In genomic region chr10:95693668-95694534, GRCh38 we compare ENCODE assay signal across 1 cellular context.
TF ChIP-seq lines count a peak whose summit lies in the region.

TCTN3 (minus strand) TSS chr10:95693927; CDS start chr10:95693899, 28 bp downstream.

TF ChIP-seq in H1, 55 proteins besides CTCF, POLR2A, EP300 and RAD21:
- TF ChIP-seq, protein P1, sequence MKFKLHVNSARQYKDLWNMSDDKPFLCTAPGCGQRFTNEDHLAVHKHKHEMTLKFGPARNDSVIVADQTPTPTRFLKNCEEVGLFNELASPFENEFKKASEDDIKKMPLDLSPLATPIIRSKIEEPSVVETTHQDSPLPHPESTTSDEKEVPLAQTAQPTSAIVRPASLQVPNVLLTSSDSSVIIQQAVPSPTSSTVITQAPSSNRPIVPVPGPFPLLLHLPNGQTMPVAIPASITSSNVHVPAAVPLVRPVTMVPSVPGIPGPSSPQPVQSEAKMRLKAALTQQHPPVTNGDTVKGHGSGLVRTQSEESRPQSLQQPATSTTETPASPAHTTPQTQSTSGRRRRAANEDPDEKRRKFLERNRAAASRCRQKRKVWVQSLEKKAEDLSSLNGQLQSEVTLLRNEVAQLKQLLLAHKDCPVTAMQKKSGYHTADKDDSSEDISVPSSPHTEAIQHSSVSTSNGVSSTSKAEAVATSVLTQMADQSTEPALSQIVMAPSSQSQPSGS (IDR thresholded peaks at IDR 0.05; ENCODE audit: low read length): 0 out of 2 replicates have a peak, but pooled peaks have one; percentile 18
- TF ChIP-seq E2F6 (IDR thresholded peaks at IDR 0.05): peak; percentile 43; the same call in 1 of the 2 replicates
- no peak for TF ChIP-seq NRF1 (IDR thresholded peaks at IDR 0.05; ENCODE audit: low read depth, low read length)
- TF ChIP-seq ZNF274 (IDR thresholded peaks at IDR 0.05; ENCODE audit: borderline replicate concordance, extremely low read depth, low read length): no peak
- no peak for TF ChIP-seq POU5F1 (IDR thresholded peaks at IDR 0.05; ENCODE audit: low read depth, low read length)
- no peak for TF ChIP-seq BCL11A (IDR thresholded peaks at IDR 0.05; ENCODE audit: low read depth in 2 of 2, low read length in 2 of 2)
- peak; percentile 18 for TF ChIP-seq NANOG (IDR thresholded peaks at IDR 0.05; ENCODE audit: insufficient read depth, low read depth, low read length, poor library complexity, severe bottlenecking)
- TF ChIP-seq BRCA1 (IDR thresholded peaks at IDR 0.05; ENCODE audit: low read depth, low read length): no peak
- TF ChIP-seq SUZ12 (IDR thresholded peaks at IDR 0.05; ENCODE audit: low read length): no peak
- no peak for TF ChIP-seq RXRA (IDR thresholded peaks at IDR 0.05; ENCODE audit: insufficient read depth, low read depth, low read length)
- no peak; the same call in 1 of the 2 replicates for TF ChIP-seq SRF (IDR thresholded peaks at IDR 0.05; ENCODE audit: low read depth, low read length)
- peak; percentile 95 for TF ChIP-seq ASH2L (IDR thresholded peaks at IDR 0.05; ENCODE audit: low read length)
- TF ChIP-seq FOSL1 (IDR thresholded peaks at IDR 0.05; ENCODE audit: insufficient read depth, low read depth, low read length): no peak
- TF ChIP-seq KDM4A (IDR thresholded peaks at IDR 0.05; ENCODE audit: low read depth, low read length, severe bottlenecking): peak; percentile 93
- no peak for TF ChIP-seq CHD1 (IDR thresholded peaks at IDR 0.05; ENCODE audit: low read depth, low read length)
- TF ChIP-seq CHD2 (IDR thresholded peaks at IDR 0.05; ENCODE audit: low read length): peak; percentile 74
- peak; percentile 70; the same call in 1 of the 2 replicates for TF ChIP-seq RBBP5 (IDR thresholded peaks at IDR 0.05; ENCODE audit: borderline replicate concordance, low read depth, low read length)
- no peak for TF ChIP-seq CEBPB (IDR thresholded peaks at IDR 0.05; ENCODE audit: low read depth, low read length)
- TF ChIP-seq HDAC2 (IDR thresholded peaks at IDR 0.05; ENCODE audit: borderline replicate concordance in 1 of 2, low read depth in 2 of 2, low read length in 2 of 2): peak; percentile 15 to 87; a peak in 2 of 4 replicates
- no peak for TF ChIP-seq GABPA (IDR thresholded peaks at IDR 0.05; ENCODE audit: borderline replicate concordance, insufficient read depth, low read length)
- TF ChIP-seq RNF2 (IDR thresholded peaks at IDR 0.05; ENCODE audit: borderline replicate concordance, low read depth, low read length, missing control alignments, poor library complexity, severe bottlenecking): no peak
- peak; percentile 43 for TF ChIP-seq JUND (IDR thresholded peaks at IDR 0.05; ENCODE audit: low read length)
- TF ChIP-seq SP1 (IDR thresholded peaks at IDR 0.05; ENCODE audit: low read depth, low read length): peak; percentile 92
- 0 out of 2 replicates have a peak, but pooled peaks have one; percentile 7 for TF ChIP-seq MAFK (IDR thresholded peaks at IDR 0.05; ENCODE audit: low read depth, low read length)
- peak; percentile 85 for TF ChIP-seq KDM5A (IDR thresholded peaks at IDR 0.05; ENCODE audit: low read length)
- TF ChIP-seq HDAC6 (IDR thresholded peaks at IDR 0.05; ENCODE audit: low read depth, low read length): no peak
- 0 out of 2 replicates have a peak, but pooled peaks have one; percentile 42 for TF ChIP-seq TCF12 (IDR thresholded peaks at IDR 0.05; ENCODE audit: low read depth, low read length)
- TF ChIP-seq SIX5 (IDR thresholded peaks at IDR 0.05; ENCODE audit: low read depth, low read length): no peak
- TF ChIP-seq MAX (IDR thresholded peaks at IDR 0.05): peak; percentile 75
- TF ChIP-seq, protein P2, sequence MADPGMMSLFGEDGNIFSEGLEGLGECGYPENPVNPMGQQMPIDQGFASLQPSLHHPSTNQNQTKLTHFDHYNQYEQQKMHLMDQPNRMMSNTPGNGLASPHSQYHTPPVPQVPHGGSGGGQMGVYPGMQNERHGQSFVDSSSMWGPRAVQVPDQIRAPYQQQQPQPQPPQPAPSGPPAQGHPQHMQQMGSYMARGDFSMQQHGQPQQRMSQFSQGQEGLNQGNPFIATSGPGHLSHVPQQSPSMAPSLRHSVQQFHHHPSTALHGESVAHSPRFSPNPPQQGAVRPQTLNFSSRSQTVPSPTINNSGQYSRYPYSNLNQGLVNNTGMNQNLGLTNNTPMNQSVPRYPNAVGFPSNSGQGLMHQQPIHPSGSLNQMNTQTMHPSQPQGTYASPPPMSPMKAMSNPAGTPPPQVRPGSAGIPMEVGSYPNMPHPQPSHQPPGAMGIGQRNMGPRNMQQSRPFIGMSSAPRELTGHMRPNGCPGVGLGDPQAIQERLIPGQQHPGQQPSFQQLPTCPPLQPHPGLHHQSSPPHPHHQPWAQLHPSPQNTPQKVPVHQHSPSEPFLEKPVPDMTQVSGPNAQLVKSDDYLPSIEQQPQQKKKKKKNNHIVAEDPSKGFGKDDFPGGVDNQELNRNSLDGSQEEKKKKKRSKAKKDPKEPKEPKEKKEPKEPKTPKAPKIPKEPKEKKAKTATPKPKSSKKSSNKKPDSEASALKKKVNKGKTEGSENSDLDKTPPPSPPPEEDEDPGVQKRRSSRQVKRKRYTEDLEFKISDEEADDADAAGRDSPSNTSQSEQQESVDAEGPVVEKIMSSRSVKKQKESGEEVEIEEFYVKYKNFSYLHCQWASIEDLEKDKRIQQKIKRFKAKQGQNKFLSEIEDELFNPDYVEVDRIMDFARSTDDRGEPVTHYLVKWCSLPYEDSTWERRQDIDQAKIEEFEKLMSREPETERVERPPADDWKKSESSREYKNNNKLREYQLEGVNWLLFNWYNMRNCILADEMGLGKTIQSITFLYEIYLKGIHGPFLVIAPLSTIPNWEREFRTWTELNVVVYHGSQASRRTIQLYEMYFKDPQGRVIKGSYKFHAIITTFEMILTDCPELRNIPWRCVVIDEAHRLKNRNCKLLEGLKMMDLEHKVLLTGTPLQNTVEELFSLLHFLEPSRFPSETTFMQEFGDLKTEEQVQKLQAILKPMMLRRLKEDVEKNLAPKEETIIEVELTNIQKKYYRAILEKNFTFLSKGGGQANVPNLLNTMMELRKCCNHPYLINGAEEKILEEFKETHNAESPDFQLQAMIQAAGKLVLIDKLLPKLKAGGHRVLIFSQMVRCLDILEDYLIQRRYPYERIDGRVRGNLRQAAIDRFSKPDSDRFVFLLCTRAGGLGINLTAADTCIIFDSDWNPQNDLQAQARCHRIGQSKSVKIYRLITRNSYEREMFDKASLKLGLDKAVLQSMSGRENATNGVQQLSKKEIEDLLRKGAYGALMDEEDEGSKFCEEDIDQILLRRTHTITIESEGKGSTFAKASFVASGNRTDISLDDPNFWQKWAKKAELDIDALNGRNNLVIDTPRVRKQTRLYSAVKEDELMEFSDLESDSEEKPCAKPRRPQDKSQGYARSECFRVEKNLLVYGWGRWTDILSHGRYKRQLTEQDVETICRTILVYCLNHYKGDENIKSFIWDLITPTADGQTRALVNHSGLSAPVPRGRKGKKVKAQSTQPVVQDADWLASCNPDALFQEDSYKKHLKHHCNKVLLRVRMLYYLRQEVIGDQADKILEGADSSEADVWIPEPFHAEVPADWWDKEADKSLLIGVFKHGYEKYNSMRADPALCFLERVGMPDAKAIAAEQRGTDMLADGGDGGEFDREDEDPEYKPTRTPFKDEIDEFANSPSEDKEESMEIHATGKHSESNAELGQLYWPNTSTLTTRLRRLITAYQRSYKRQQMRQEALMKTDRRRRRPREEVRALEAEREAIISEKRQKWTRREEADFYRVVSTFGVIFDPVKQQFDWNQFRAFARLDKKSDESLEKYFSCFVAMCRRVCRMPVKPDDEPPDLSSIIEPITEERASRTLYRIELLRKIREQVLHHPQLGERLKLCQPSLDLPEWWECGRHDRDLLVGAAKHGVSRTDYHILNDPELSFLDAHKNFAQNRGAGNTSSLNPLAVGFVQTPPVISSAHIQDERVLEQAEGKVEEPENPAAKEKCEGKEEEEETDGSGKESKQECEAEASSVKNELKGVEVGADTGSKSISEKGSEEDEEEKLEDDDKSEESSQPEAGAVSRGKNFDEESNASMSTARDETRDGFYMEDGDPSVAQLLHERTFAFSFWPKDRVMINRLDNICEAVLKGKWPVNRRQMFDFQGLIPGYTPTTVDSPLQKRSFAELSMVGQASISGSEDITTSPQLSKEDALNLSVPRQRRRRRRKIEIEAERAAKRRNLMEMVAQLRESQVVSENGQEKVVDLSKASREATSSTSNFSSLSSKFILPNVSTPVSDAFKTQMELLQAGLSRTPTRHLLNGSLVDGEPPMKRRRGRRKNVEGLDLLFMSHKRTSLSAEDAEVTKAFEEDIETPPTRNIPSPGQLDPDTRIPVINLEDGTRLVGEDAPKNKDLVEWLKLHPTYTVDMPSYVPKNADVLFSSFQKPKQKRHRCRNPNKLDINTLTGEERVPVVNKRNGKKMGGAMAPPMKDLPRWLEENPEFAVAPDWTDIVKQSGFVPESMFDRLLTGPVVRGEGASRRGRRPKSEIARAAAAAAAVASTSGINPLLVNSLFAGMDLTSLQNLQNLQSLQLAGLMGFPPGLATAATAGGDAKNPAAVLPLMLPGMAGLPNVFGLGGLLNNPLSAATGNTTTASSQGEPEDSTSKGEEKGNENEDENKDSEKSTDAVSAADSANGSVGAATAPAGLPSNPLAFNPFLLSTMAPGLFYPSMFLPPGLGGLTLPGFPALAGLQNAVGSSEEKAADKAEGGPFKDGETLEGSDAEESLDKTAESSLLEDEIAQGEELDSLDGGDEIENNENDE (IDR thresholded peaks at IDR 0.05; ENCODE audit: insufficient replicate concordance, low read length): no peak
- TF ChIP-seq SP2 (IDR thresholded peaks at IDR 0.05; ENCODE audit: low read length): no peak
- TF ChIP-seq PHF8 (conservative IDR thresholded peaks at IDR 0.05; ENCODE audit: low read depth, low read length): peak; percentile 95
- TF ChIP-seq SIRT6 (IDR thresholded peaks at IDR 0.05; ENCODE audit: low read length): no peak
- no peak for TF ChIP-seq BACH1 (IDR thresholded peaks at IDR 0.05; ENCODE audit: low read length)
- peak; percentile 92 for TF ChIP-seq EGR1 (IDR thresholded peaks at IDR 0.05; ENCODE audit: borderline replicate concordance, low read depth, low read length)
- no peak for TF ChIP-seq CBX8 (IDR thresholded peaks at IDR 0.05; ENCODE audit: borderline replicate concordance, low read depth, low read length)
- peak; percentile 65 for TF ChIP-seq TAF7 (optimal IDR thresholded peaks at IDR 0.05; ENCODE audit: borderline replicate concordance, low read depth, low read length)
- peak; percentile 94 for TF ChIP-seq TEAD4 (IDR thresholded peaks at IDR 0.05; ENCODE audit: low read depth, low read length)
- no peak for TF ChIP-seq GTF2F1 (IDR thresholded peaks at IDR 0.05; ENCODE audit: borderline replicate concordance, low read depth, low read length)
- TF ChIP-seq RFX5 (IDR thresholded peaks at IDR 0.05; ENCODE audit: borderline replicate concordance, low read depth, low read length): no peak
- TF ChIP-seq CBX5 (IDR thresholded peaks at IDR 0.05; ENCODE audit: low read depth, low read length): no peak
- TF ChIP-seq POLR2AphosphoS5 (IDR thresholded peaks at IDR 0.05; ENCODE audit: low read depth, low read length): peak; percentile 97
- TF ChIP-seq USF2 (IDR thresholded peaks at IDR 0.05; ENCODE audit: low read length): no peak
- TF ChIP-seq SAP30 (IDR thresholded peaks at IDR 0.05; ENCODE audit: insufficient read depth, insufficient replicate concordance, low read length): peak; percentile 33
- TF ChIP-seq ATF3 (IDR thresholded peaks at IDR 0.05; ENCODE audit: insufficient read depth, low read depth, low read length): 0 out of 2 replicates have a peak, but pooled peaks have one; percentile 62
- TF ChIP-seq JUN (IDR thresholded peaks at IDR 0.05; ENCODE audit: low read depth, low read length): no peak
- TF ChIP-seq TAF1 (IDR thresholded peaks at IDR 0.05; ENCODE audit: low read depth, low read length): peak; percentile 86
- peak; percentile 60; the same call in 1 of the 2 replicates for TF ChIP-seq YY1 (IDR thresholded peaks at IDR 0.05; ENCODE audit: low read depth, low read length)
- TF ChIP-seq SP4 (IDR thresholded peaks at IDR 0.05; ENCODE audit: low read length): peak; percentile 68; the same call in 1 of the 2 replicates
- peak; percentile 14 to 86; a peak in 2 of 4 replicates for TF ChIP-seq SIN3A (conservative IDR thresholded peaks at IDR 0.05 in 1 of 2, IDR thresholded peaks at IDR 0.05 in 1 of 2; ENCODE audit: low read depth in 1 of 2, low read length in 2 of 2)
- TF ChIP-seq CTBP2 (IDR thresholded peaks at IDR 0.05; ENCODE audit: borderline replicate concordance, insufficient read depth, insufficient read length, low read length): no peak
- peak; percentile 96 for TF ChIP-seq CREB1 (IDR thresholded peaks at IDR 0.05)
- peak; percentile 98 for TF ChIP-seq KDM1A (IDR thresholded peaks at IDR 0.05; ENCODE audit: borderline replicate concordance, low read length)
- TF ChIP-seq TBP (IDR thresholded peaks at IDR 0.05; ENCODE audit: low read depth, low read length): peak; percentile 78
- no peak for TF ChIP-seq EZH2 (IDR thresholded peaks at IDR 0.05; ENCODE audit: low read depth, low read length, severe bottlenecking)
